ENCODE assay signal across 8 cellular contexts in the genomic region with DNA sequence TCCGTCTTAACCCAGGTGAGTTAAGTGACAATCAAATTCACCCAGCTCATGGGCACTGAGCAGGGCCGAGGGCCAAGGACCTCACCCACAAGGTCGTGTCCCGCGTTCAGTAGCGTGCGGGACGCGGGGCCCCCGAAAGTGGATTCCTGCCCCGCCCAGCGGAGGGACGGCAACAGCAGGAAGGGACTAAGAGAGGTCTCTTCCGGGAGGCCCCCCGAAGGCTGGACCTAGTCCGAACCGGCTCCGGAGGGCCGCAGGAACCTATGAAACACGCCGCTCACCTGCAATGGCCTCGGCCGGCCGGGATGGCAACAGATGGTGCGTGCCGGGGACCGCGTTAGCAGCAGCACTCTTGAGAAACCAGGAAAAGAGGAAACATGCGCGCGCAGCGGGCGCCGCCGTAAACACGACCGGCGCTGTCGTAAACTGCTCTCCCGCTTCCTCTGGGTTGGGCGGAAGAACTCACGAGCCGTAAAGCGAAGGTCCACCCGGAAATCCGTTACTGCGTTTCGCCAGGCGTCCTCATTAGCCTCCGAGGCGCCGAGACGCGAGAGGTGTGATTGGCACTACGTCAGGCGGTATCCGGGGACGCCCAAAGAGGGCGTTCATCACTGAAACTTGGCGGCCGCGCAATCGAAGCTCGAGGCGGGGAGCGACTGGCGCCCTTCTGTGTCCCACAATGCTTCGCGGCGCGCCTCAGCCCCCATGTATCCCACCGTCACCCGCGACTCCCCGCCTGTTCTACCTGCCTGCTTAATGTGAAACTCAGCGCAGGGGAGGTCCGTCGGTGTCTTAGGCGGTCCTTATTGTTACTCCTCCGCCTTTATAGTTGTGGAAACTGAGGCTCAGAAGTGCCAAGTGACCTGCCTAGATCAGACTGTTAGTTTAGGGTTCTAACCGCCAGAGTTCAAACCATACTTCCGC. TPM values are rescaled to one million over a fixed set of nuclear protein-coding genes. Genes with fewer than 3 reads are reported as not detected.
A peak's percentile ranks its signal among the peaks of the same experiment; 100 is the strongest.
DNase-seq lines count a peak whose midpoint lies in the region; ATAC-seq and TF ChIP-seq lines count a peak whose summit lies in the region.

A gene with protein sequence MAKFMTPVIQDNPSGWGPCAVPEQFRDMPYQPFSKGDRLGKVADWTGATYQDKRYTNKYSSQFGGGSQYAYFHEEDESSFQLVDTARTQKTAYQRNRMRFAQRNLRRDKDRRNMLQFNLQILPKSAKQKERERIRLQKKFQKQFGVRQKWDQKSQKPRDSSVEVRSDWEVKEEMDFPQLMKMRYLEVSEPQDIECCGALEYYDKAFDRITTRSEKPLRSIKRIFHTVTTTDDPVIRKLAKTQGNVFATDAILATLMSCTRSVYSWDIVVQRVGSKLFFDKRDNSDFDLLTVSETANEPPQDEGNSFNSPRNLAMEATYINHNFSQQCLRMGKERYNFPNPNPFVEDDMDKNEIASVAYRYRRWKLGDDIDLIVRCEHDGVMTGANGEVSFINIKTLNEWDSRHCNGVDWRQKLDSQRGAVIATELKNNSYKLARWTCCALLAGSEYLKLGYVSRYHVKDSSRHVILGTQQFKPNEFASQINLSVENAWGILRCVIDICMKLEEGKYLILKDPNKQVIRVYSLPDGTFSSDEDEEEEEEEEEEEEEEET (minus strand): TSS at position 372 of the 924 bp plus-strand sequence. CDS start 3,045 bp downstream, outside the sequence.

- peaks cover 19% of the 10 kb centered on the region for H3K4me1 ChIP-seq in upper lobe of right lung

- peak within 1 kb of the TSS; percentile 97 for H3K27ac ChIP-seq in upper lobe of right lung

- peak; percentile 89 for TF ChIP-seq POLR2A in GM15510 (IDR thresholded peaks at IDR 0.05; ENCODE audit: borderline replicate concordance, extremely low read depth, insufficient read length)

- no peaks in the 10 kb centered on the region for H3K27me3 Mint-ChIP-seq in T-helper 17 cell

- intact Hi-C loops in left cardiac atrium (cut with DNase I) = no loop called here
- intact Hi-C loops in posterior vena cava (cut with DNase I) = no loop called here
- intact Hi-C loops in upper lobe of right lung (cut with DNase I) = no loop called here

- H3K4me3 ChIP-seq in upper lobe of right lung = peak within 1 kb of the TSS; percentile 97

- peaks cover 15% of the 10 kb centered on the region for H3K4me1 Mint-ChIP-seq in T-helper 17 cell

- H3K27ac Mint-ChIP-seq in T-helper 17 cell = peak within 1 kb of the TSS; percentile 95

- H3K36me3 Mint-ChIP-seq in T-helper 17 cell (ENCODE audit: low read depth) = no peaks in the 10 kb centered on the region

- TF ChIP-seq CTCF in upper lobe of right lung (IDR thresholded peaks at IDR 0.05) = peak; percentile 14

- ATAC-seq in HG02885 (IDR thresholded peaks at IDR 0.05; ENCODE audit: poor library complexity, unreplicated experiment) (peak; percentile 93), T-helper 17 cell (peak; percentile 93), left cardiac atrium (peak; percentile 95 to 97), upper lobe of right lung (peak; percentile 97)

- H3K36me3 ChIP-seq in upper lobe of right lung = peaks cover 30% of the 10 kb centered on the region

- H3K4me3 Mint-ChIP-seq in T-helper 17 cell = peak within 1 kb of the TSS; percentile 93

- no peaks in the 10 kb centered on the region for H3K9me3 ChIP-seq in T-helper 17 cell (ENCODE audit: control insufficient read depth, low read length, poor library complexity, severe bottlenecking)
- H3K9me3 ChIP-seq in upper lobe of right lung = no peaks in the 10 kb centered on the region

- no peaks in the 10 kb centered on the region for H3K27me3 ChIP-seq in upper lobe of right lung

- peak; percentile 98 for DNase-seq in NCI-H1694 treated with DMSO at 0.1 percent for 48 hours (lab: John Stamatoyannopoulos, UW)
- DNase-seq in T-helper 17 cell = peak; percentile 93 to 98 (median 97)
- DNase-seq in amygdala (lab: John Stamatoyannopoulos, UW) = peak; percentile 83 to 99 (median 96)
- peak; percentile 99 for DNase-seq in left cardiac atrium
- peak; percentile 100 for DNase-seq in posterior vena cava (ENCODE audit: low spot score)
- DNase-seq in upper lobe of right lung = peak; percentile 99

RNA-seq across cellular contexts. Expression of the gene that starts here (rescaled TPM):
- total RNA-seq in T-helper 17 cell (100 to 1,000 TPM; 231 to 239 TPM), left cardiac atrium (10 to 100 TPM; 74.8 to 96.3 TPM), posterior vena cava (100 to 1,000 TPM in 1 of 2 donors, 10 to 100 TPM in 1; 98.6 to 106 TPM), upper lobe of right lung (132 TPM)

Comparison
In these comparisons a context has a peak if more than half of its experiments do, and no peak if none do; other contexts are left out.
1. Peak in every context shown above with its lines: DNase-seq, ATAC-seq, H3K4me3 ChIP-seq and H3K27ac ChIP-seq.